In the genomic region with DNA sequence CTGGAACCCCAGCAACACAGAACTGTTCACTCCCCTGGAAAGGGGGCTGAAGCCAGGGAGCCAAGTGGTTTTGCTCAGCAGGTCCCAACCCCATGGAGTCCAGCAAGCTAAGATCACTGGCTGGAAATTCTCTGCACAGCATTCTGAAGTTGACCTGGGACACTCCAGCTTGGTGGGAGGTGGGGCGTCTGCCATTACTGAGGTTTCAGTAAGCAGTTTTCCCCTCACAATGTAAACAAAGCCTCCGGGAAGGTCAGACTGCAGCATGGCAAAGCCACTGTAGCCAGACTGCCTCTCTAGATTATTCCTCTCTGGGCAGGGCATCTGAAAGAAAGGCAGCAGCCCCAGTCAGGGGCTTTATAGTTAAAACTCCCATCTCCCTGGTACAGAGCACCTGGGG, we compare ENCODE assay signal across 20 cellular contexts. TPM values are rescaled to one million over a fixed set of nuclear protein-coding genes. Genes with fewer than 3 reads are reported as not detected.
DNase-seq lines count a peak whose midpoint lies in the region; ATAC-seq and TF ChIP-seq lines count a peak whose summit lies in the region.
"Had no signal": no experiment of that assay in that cellular context is flagged by ENCODE, and none has a peak within 500 bp of the region (broad histone marks: within the 10 kb centered on the region; RNA-seq: fewer than 3 reads in every experiment).

No MANE protein-coding gene starts in this region.

- H3K27ac Mint-ChIP-seq in activated T-cell treated with anti-CD3 and anti-CD28 coated beads, Interleukin-2, amount 50 U/mL, for 24 hours, result peak overlapping the region; percentile 18
- H3K27ac Mint-ChIP-seq in activated T-cell treated with anti-CD3 and anti-CD28 coated beads, Interleukin-2, amount 50 U/mL, for 72 hours, result no peak overlapping the region
- H3K27ac Mint-ChIP-seq in activated T-helper 17 cell treated with anti-CD3 and anti-CD28 coated beads, Interleukin-2, amount 50 U/mL, for 72 hours, result peak overlapping the region; percentile 67
- peak overlapping the region; percentile 67 for H3K27ac Mint-ChIP-seq in osteocyte (ENCODE audit: unreplicated experiment)

- no peak overlapping the region for H3K4me3 Mint-ChIP-seq in activated T-cell treated with anti-CD3 and anti-CD28 coated beads, Interleukin-2, amount 50 U/mL, for 24 hours
- H3K4me3 Mint-ChIP-seq in activated T-cell treated with anti-CD3 and anti-CD28 coated beads, Interleukin-2, amount 50 U/mL, for 72 hours, result no peak overlapping the region
- no peak overlapping the region for H3K4me3 Mint-ChIP-seq in activated T-helper 17 cell treated with anti-CD3 and anti-CD28 coated beads, Interleukin-2, amount 50 U/mL, for 72 hours
- no peak overlapping the region for H3K4me3 Mint-ChIP-seq in osteocyte (ENCODE audit: unreplicated experiment)
- H3K4me3 Mint-ChIP-seq: CD14-positive monocyte; CD8-positive, alpha-beta memory T cell; H9 had no signal

- H3K4me1 Mint-ChIP-seq in activated T-cell treated with anti-CD3 and anti-CD28 coated beads, Interleukin-2, amount 50 U/mL, for 24 hours (ENCODE audit: low read depth), result peaks cover 50% of the 10 kb centered on the region
- peaks cover 54% of the 10 kb centered on the region for H3K4me1 Mint-ChIP-seq in activated T-cell treated with anti-CD3 and anti-CD28 coated beads, Interleukin-2, amount 50 U/mL, for 72 hours (ENCODE audit: low read depth)
- H3K4me1 Mint-ChIP-seq in activated T-helper 17 cell treated with anti-CD3 and anti-CD28 coated beads, Interleukin-2, amount 50 U/mL, for 72 hours, result peaks cover 38% of the 10 kb centered on the region
- H3K4me1 Mint-ChIP-seq in osteocyte (ENCODE audit: unreplicated experiment), result peaks cover 15% of the 10 kb centered on the region
- H3K4me1 Mint-ChIP-seq: CD14-positive monocyte, H9 had no signal

- H3K27me3 Mint-ChIP-seq in activated T-cell treated with anti-CD3 and anti-CD28 coated beads, Interleukin-2, amount 50 U/mL, for 24 hours, result no peaks in the 10 kb centered on the region
- H3K27me3 Mint-ChIP-seq in activated T-cell treated with anti-CD3 and anti-CD28 coated beads, Interleukin-2, amount 50 U/mL, for 72 hours (ENCODE audit: low read depth), result no peaks in the 10 kb centered on the region
- H3K27me3 Mint-ChIP-seq in activated T-helper 17 cell treated with anti-CD3 and anti-CD28 coated beads, Interleukin-2, amount 50 U/mL, for 72 hours, result no peaks in the 10 kb centered on the region
- H3K27me3 Mint-ChIP-seq in osteocyte (ENCODE audit: unreplicated experiment), result no peaks in the 10 kb centered on the region
- H3K27me3 Mint-ChIP-seq: IgD-negative memory B cell had no signal

- DNase-seq in activated T-cell treated with anti-CD3 and anti-CD28 coated beads, Interleukin-2, amount 50 U/mL, for 24 hours, result no peak
- DNase-seq in activated T-cell treated with anti-CD3 and anti-CD28 coated beads, Interleukin-2, amount 50 U/mL, for 72 hours, result no peak
- DNase-seq in osteocyte (ENCODE audit: extremely low spot score, unreplicated experiment) (no peak), NCI-H1417 treated with DMSO at 0.1 percent for 48 hours (lab: John Stamatoyannopoulos, UW) (no peak), NCI-H1436 (lab: John Stamatoyannopoulos, UW) (no peak)
- DNase-seq: 8988T; CD8-positive, alpha-beta memory T cell; COR-L47; DMS 273 treated with DMSO at 0.1 percent for 48 hours; DMS53; DND-41; EL; GOT3; H9; KBM-7 had no signal

- no peak for TF ChIP-seq CTCF in osteocyte (IDR thresholded peaks at IDR 0.05)

- ATAC-seq in activated T-cell treated with anti-CD3 and anti-CD28 coated beads, Interleukin-2, amount 50 U/mL, for 72 hours (replicated peaks in 1 of 2), result no peak
- no peak for ATAC-seq in activated T-helper 17 cell treated with anti-CD3 and anti-CD28 coated beads, Interleukin-2, amount 50 U/mL, for 72 hours (replicated peaks)
- ATAC-seq in HG03432 (IDR thresholded peaks at IDR 0.05; ENCODE audit: unreplicated experiment), result no peak
- ATAC-seq: GM12878 had no signal

- peaks cover 96% of the 10 kb centered on the region for H3K36me3 Mint-ChIP-seq in activated T-cell treated with anti-CD3 and anti-CD28 coated beads, Interleukin-2, amount 50 U/mL, for 24 hours (ENCODE audit: low read depth)
- peaks cover 51 to 89% of the 10 kb centered on the region in 2 donors for H3K36me3 Mint-ChIP-seq in activated T-cell treated with anti-CD3 and anti-CD28 coated beads, Interleukin-2, amount 50 U/mL, for 72 hours (ENCODE audit: insufficient read depth in 2 of 2)
- peaks cover 82% of the 10 kb centered on the region for H3K36me3 Mint-ChIP-seq in activated T-helper 17 cell treated with anti-CD3 and anti-CD28 coated beads, Interleukin-2, amount 50 U/mL, for 72 hours (ENCODE audit: low read depth)
- H3K36me3 Mint-ChIP-seq in osteocyte (ENCODE audit: unreplicated experiment), result peaks cover 27% of the 10 kb centered on the region

- peaks cover 54% of the 10 kb centered on the region for H3K9me3 Mint-ChIP-seq in activated T-cell treated with anti-CD3 and anti-CD28 coated beads, Interleukin-2, amount 50 U/mL, for 24 hours
- H3K9me3 Mint-ChIP-seq in activated T-cell treated with anti-CD3 and anti-CD28 coated beads, Interleukin-2, amount 50 U/mL, for 72 hours, result peaks cover 28 to 29% of the 10 kb centered on the region in 2 donors
- peaks cover 23% of the 10 kb centered on the region for H3K9me3 Mint-ChIP-seq in activated T-helper 17 cell treated with anti-CD3 and anti-CD28 coated beads, Interleukin-2, amount 50 U/mL, for 72 hours
- H3K9me3 Mint-ChIP-seq in osteocyte (ENCODE audit: unreplicated experiment), result peaks cover 28% of the 10 kb centered on the region

RNA-seq across cellular contexts. Expression of a gene that starts 59.7 kb away (rescaled TPM):
- 1 to 10 TPM; 3.9 to 4.3 TPM for total RNA-seq in activated T-cell treated with anti-CD3 and anti-CD28 coated beads, Interleukin-2, amount 50 U/mL, for 72 hours
- 1 to 10 TPM; 2.0 to 3.8 TPM for total RNA-seq in activated T-helper 17 cell treated with anti-CD3 and anti-CD28 coated beads, Interleukin-2, amount 50 U/mL, for 72 hours
- 5.5 and 6.2 TPM in 2 replicates for total RNA-seq in osteocyte

RNA-seq across cellular contexts. Expression of a gene that starts 60.0 kb away (rescaled TPM):
- 100 to 1,000 TPM; 216 TPM for total RNA-seq in activated T-cell treated with anti-CD3 and anti-CD28 coated beads, Interleukin-2, amount 50 U/mL, for 72 hours
- 100 to 1,000 TPM; 155 to 209 TPM for total RNA-seq in activated T-helper 17 cell treated with anti-CD3 and anti-CD28 coated beads, Interleukin-2, amount 50 U/mL, for 72 hours
- 48.3 and 51.0 TPM in 2 replicates for total RNA-seq in osteocyte
